Comparison of ENCODE assay signal across 1 cellular context in the genomic region with DNA sequence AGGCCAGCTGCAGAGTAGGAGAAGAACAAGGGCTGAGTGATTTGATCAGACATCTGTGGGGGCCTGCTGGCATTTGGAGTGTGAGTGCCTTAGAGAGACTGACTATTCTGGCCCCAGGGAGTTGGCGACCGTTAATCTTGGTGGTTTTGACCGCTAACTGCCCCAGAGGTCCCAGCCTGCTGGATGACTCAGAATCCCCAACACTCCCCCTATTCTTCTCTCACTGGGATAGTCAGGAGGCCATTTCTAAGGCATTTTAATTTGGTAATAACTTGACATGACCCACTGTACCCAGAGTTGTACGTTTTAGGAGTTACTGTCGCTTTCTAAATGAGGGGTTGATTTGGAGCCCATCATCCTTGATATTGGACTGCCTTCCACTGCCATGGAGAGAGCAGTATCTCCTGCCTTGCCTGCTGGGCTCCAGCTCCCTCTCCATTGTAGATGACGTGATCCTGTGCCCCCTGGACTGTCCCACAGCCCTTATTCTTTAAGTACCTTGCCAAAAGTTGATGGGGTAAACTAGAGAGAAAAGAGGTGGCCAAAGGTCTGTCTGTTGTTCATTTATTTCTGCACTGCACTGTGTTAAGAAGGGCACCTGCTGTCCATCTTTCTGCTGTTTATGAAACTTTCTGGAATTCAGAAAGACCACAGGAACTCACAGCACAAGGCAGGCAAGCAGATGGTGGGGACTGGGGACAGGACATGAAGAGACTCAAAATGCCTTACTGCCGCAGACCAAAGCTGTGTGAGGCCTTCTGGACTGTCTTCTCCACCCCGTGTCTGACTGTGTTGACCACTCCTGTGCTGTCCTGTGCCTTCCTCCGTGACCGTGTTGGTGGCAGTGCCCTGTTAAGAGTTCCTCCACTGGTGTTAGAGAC.
A peak's percentile ranks its signal among the peaks of the same experiment; 100 is the strongest.
TF ChIP-seq lines count a peak whose summit lies in the region.

No MANE protein-coding gene starts in this region.

TF ChIP-seq in K562, 482 proteins besides CTCF, POLR2A, EP300 and RAD21 (continued from another document and continues in another):
- TF ChIP-seq, protein P1, sequence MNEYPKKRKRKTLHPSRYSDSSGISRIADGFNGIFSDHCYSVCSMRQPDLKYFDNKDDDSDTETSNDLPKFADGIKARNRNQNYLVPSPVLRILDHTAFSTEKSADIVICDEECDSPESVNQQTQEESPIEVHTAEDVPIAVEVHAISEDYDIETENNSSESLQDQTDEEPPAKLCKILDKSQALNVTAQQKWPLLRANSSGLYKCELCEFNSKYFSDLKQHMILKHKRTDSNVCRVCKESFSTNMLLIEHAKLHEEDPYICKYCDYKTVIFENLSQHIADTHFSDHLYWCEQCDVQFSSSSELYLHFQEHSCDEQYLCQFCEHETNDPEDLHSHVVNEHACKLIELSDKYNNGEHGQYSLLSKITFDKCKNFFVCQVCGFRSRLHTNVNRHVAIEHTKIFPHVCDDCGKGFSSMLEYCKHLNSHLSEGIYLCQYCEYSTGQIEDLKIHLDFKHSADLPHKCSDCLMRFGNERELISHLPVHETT (CRISPR knock-in tag; conservative IDR thresholded peaks at IDR 0.05 in 1 of 2, IDR thresholded peaks at IDR 0.05 in 1 of 2): peak in 1 of 2 experiments; percentile 82; a peak in 2 of 4 replicates
- TF ChIP-seq SMARCB1 (IDR thresholded peaks at IDR 0.05; ENCODE audit: insufficient read length, low read depth): peak; percentile 76
- TF ChIP-seq MBD2 (IDR thresholded peaks at IDR 0.05; ENCODE audit: borderline replicate concordance, low read depth): no peak
- TF ChIP-seq SMAD2 (IDR thresholded peaks at IDR 0.05; ENCODE audit: low read depth, low read length): no peak
- TF ChIP-seq TCF3 (CRISPR knock-in tag; IDR thresholded peaks at IDR 0.05): peak; percentile 50
- no peak for TF ChIP-seq ATF1 (CRISPR knock-in tag; IDR thresholded peaks at IDR 0.05)
- TF ChIP-seq ATF1 (tag; IDR thresholded peaks at IDR 0.05): no peak
- peak in 1 of 2 experiments; percentile 82; a peak in 2 of 4 replicates for TF ChIP-seq RCOR1 (IDR thresholded peaks at IDR 0.05; ENCODE audit: borderline replicate concordance in 1 of 2, low read depth in 2 of 2, low read length in 2 of 2)
- peak; percentile 76 for TF ChIP-seq MEIS2 (IDR thresholded peaks at IDR 0.05; ENCODE audit: partially characterized antibody)
- no peak for TF ChIP-seq ZNF764 (CRISPR knock-in tag; IDR thresholded peaks at IDR 0.05; ENCODE audit: low read depth)
- no peak for TF ChIP-seq RBBP5 (IDR thresholded peaks at IDR 0.05; ENCODE audit: borderline replicate concordance, insufficient read depth, low read length, poor library complexity, severe bottlenecking)
- no peak for TF ChIP-seq ZBTB1 (CRISPR knock-in tag; IDR thresholded peaks at IDR 0.05; ENCODE audit: borderline replicate concordance, low read depth)
- no peak for TF ChIP-seq ZNF197 (CRISPR knock-in tag; IDR thresholded peaks at IDR 0.05; ENCODE audit: low read depth)
- TF ChIP-seq, protein P2, sequence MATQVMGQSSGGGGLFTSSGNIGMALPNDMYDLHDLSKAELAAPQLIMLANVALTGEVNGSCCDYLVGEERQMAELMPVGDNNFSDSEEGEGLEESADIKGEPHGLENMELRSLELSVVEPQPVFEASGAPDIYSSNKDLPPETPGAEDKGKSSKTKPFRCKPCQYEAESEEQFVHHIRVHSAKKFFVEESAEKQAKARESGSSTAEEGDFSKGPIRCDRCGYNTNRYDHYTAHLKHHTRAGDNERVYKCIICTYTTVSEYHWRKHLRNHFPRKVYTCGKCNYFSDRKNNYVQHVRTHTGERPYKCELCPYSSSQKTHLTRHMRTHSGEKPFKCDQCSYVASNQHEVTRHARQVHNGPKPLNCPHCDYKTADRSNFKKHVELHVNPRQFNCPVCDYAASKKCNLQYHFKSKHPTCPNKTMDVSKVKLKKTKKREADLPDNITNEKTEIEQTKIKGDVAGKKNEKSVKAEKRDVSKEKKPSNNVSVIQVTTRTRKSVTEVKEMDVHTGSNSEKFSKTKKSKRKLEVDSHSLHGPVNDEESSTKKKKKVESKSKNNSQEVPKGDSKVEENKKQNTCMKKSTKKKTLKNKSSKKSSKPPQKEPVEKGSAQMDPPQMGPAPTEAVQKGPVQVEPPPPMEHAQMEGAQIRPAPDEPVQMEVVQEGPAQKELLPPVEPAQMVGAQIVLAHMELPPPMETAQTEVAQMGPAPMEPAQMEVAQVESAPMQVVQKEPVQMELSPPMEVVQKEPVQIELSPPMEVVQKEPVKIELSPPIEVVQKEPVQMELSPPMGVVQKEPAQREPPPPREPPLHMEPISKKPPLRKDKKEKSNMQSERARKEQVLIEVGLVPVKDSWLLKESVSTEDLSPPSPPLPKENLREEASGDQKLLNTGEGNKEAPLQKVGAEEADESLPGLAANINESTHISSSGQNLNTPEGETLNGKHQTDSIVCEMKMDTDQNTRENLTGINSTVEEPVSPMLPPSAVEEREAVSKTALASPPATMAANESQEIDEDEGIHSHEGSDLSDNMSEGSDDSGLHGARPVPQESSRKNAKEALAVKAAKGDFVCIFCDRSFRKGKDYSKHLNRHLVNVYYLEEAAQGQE (CRISPR knock-in tag; IDR thresholded peaks at IDR 0.05; ENCODE audit: low read depth): peak; percentile 22; the same call in 1 of the 2 replicates
- TF ChIP-seq POLR2AphosphoS5 (IDR thresholded peaks at IDR 0.05; ENCODE audit: control insufficient read depth, insufficient read depth, low read depth, low read length): peak; percentile 51; the same call in 1 of the 2 replicates
- peak; percentile 84 for TF ChIP-seq RNF2 (IDR thresholded peaks at IDR 0.05)
- TF ChIP-seq DPF2 (IDR thresholded peaks at IDR 0.05): peak; percentile 88
- TF ChIP-seq LEF1 (IDR thresholded peaks at IDR 0.05): peak; percentile 27; the same call in 1 of the 2 replicates
- peak; percentile 55 for TF ChIP-seq NEUROD1 (IDR thresholded peaks at IDR 0.05; ENCODE audit: borderline replicate concordance, low read depth, low read length, partially characterized antibody)
- no peak for TF ChIP-seq NR2C2 (CRISPR knock-in tag; IDR thresholded peaks at IDR 0.05)
- peak; percentile 46; the same call in 1 of the 2 replicates for TF ChIP-seq NR2C2 (tag; IDR thresholded peaks at IDR 0.05)
- TF ChIP-seq NCOA1 (IDR thresholded peaks at IDR 0.05; ENCODE audit: low read depth): peak; percentile 63; the same call in 1 of the 2 replicates
- TF ChIP-seq SMARCC2 (IDR thresholded peaks at IDR 0.05; ENCODE audit: low read depth): peak; percentile 77; the same call in 1 of the 2 replicates
- TF ChIP-seq, protein P3, sequence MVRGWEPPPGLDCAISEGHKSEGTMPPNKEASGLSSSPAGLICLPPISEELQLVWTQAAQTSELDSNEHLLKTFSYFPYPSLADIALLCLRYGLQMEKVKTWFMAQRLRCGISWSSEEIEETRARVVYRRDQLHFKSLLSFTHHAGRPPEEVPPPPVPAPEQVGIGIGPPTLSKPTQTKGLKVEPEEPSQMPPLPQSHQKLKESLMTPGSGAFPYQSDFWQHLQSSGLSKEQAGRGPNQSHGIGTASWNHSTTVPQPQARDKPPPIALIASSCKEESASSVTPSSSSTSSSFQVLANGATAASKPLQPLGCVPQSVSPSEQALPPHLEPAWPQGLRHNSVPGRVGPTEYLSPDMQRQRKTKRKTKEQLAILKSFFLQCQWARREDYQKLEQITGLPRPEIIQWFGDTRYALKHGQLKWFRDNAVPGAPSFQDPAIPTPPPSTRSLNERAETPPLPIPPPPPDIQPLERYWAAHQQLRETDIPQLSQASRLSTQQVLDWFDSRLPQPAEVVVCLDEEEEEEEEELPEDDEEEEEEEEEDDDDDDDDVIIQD (CRISPR knock-in tag; IDR thresholded peaks at IDR 0.05): no peak
- 0 out of 2 replicates have a peak, but pooled peaks have one; percentile 74 for TF ChIP-seq MYNN (IDR thresholded peaks at IDR 0.05)
- no peak for TF ChIP-seq MYNN (CRISPR knock-in tag; IDR thresholded peaks at IDR 0.05)
- 0 out of 2 replicates have a peak, but pooled peaks have one; percentile 54 for TF ChIP-seq TCF7 (IDR thresholded peaks at IDR 0.05; ENCODE audit: borderline replicate concordance)
- TF ChIP-seq, protein P4, sequence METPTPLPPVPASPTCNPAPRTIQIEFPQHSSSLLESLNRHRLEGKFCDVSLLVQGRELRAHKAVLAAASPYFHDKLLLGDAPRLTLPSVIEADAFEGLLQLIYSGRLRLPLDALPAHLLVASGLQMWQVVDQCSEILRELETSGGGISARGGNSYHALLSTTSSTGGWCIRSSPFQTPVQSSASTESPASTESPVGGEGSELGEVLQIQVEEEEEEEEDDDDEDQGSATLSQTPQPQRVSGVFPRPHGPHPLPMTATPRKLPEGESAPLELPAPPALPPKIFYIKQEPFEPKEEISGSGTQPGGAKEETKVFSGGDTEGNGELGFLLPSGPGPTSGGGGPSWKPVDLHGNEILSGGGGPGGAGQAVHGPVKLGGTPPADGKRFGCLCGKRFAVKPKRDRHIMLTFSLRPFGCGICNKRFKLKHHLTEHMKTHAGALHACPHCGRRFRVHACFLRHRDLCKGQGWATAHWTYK (CRISPR knock-in tag; IDR thresholded peaks at IDR 0.05): 0 out of 2 replicates have a peak, but pooled peaks have one; percentile 38
- peak; percentile 60; the same call in 1 of the 2 replicates for TF ChIP-seq ESRRA (IDR thresholded peaks at IDR 0.05; ENCODE audit: borderline replicate concordance, low read depth)
- TF ChIP-seq ZBTB17 (CRISPR knock-in tag; IDR thresholded peaks at IDR 0.05): peak; percentile 58; the same call in 1 of the 2 replicates
- no peak for TF ChIP-seq NFYB (IDR thresholded peaks at IDR 0.05; ENCODE audit: extremely low read depth, insufficient read length)
- no peak for TF ChIP-seq PHTF2 (CRISPR knock-in tag; IDR thresholded peaks at IDR 0.05)
- TF ChIP-seq GATAD2A (IDR thresholded peaks at IDR 0.05): no peak
- TF ChIP-seq, protein P5, sequence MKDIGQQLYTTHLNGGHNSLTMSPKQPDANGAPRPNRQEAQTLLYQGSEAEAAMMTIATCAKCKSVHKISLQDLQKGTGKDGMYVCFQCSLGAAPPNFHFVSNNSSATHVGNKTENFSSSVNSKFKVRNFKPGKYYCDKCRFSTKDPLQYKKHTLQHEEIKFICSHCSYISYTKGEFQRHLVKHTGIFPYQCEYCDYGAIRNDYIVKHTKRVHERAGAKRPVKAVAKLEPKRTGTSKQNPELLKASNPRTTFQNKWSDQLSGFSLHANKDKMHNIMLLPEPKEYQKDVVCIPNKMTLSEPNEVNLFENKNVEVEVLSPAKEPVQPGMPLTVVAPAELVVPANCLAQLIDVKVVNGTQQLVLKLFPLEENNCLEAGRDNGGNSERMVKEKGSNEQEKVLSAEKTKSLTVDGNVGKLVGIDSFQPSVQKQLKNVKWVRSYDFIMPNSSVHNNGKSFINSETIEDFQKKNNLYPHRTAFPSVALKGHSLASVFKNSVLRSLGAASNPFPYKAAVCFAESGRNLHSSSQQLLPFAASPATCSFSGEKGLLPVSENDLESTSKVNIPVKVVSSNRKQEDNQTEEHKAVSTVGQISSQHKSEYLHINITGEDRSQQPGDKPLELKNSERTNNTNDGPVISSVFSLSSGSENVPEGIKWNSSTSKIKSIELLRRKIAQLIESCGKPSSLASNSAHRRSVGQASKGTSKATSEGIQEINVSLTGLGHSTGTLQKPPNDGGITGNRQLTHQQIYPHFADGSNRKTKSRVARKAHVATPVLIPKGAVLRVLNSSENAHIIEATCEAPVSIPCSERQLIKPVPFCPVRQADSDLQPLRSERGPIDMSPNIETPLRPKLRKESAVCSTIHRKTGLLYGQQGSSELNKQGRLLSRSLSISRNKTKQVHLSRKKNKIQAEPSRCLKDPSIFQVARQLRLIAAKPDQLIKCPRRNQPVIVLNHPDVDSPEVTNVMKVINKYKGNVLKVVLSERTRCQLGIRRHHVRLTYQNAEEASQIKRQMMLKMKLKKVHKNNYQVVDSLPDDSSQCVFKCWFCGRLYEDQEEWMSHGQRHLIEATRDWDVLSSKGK (CRISPR knock-in tag; IDR thresholded peaks at IDR 0.05): no peak
- peak; percentile 67; the same call in 1 of the 2 replicates for TF ChIP-seq KLF6 (CRISPR knock-in tag; IDR thresholded peaks at IDR 0.05; ENCODE audit: borderline replicate concordance)
- TF ChIP-seq CBFA2T3 (IDR thresholded peaks at IDR 0.05): peak; percentile 78
- TF ChIP-seq CREM (IDR thresholded peaks at IDR 0.05; ENCODE audit: low read depth): peak; percentile 35; the same call in 1 of the 2 replicates
- peak; percentile 94 for TF ChIP-seq JUN (IDR thresholded peaks at IDR 0.05; ENCODE audit: borderline replicate concordance, low read depth, low read length)
- TF ChIP-seq JUN (CRISPR knock-in tag; IDR thresholded peaks at IDR 0.05; ENCODE audit: borderline replicate concordance): no peak
- peak; percentile 47; the same call in 1 of the 2 replicates for TF ChIP-seq BHLHE40 (IDR thresholded peaks at IDR 0.05; ENCODE audit: low read length)
- 0 out of 2 replicates have a peak, but pooled peaks have one; percentile 19 for TF ChIP-seq HNRNPL (IDR thresholded peaks at IDR 0.05; ENCODE audit: low read depth, low read length)
- TF ChIP-seq CTBP1 (IDR thresholded peaks at IDR 0.05; ENCODE audit: borderline replicate concordance): 0 out of 2 replicates have a peak, but pooled peaks have one; percentile 16
- TF ChIP-seq, protein P6, sequence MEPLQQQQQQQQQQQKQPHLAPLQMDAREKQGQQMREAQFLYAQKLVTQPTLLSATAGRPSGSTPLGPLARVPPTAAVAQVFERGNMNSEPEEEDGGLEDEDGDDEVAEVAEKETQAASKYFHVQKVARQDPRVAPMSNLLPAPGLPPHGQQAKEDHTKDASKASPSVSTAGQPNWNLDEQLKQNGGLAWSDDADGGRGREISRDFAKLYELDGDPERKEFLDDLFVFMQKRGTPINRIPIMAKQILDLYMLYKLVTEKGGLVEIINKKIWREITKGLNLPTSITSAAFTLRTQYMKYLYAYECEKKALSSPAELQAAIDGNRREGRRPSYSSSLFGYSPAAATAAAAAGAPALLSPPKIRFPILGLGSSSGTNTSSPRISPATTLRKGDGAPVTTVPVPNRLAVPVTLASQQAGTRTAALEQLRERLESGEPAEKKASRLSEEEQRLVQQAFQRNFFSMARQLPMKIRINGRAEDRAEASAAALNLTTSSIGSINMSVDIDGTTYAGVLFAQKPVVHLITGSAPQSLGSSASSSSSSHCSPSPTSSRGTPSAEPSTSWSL (CRISPR knock-in tag; IDR thresholded peaks at IDR 0.05; ENCODE audit: borderline replicate concordance): 0 out of 2 replicates have a peak, but pooled peaks have one; percentile 48
- TF ChIP-seq MTA1 (IDR thresholded peaks at IDR 0.05; ENCODE audit: borderline replicate concordance): peak; percentile 30; the same call in 1 of the 2 replicates
- TF ChIP-seq, protein P7, sequence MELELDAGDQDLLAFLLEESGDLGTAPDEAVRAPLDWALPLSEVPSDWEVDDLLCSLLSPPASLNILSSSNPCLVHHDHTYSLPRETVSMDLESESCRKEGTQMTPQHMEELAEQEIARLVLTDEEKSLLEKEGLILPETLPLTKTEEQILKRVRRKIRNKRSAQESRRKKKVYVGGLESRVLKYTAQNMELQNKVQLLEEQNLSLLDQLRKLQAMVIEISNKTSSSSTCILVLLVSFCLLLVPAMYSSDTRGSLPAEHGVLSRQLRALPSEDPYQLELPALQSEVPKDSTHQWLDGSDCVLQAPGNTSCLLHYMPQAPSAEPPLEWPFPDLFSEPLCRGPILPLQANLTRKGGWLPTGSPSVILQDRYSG (tag; conservative IDR thresholded peaks at IDR 0.05; ENCODE audit: low read depth): peak; percentile 63; the same call in 1 of the 2 replicates
- TF ChIP-seq ZKSCAN1 (IDR thresholded peaks at IDR 0.05; ENCODE audit: low read depth, low read length): peak; percentile 44; the same call in 1 of the 2 replicates
